9 cellular contexts compared by ENCODE assay signal in genomic region chr1:205668951-205669340, GRCh38.
DNase-seq lines count a peak whose midpoint lies in the region; ATAC-seq and TF ChIP-seq lines count a peak whose summit lies in the region.
"Had no signal": no experiment of that assay in that cellular context is flagged by ENCODE, and none has a peak within 500 bp of the region (broad histone marks: within the 10 kb centered on the region; RNA-seq: fewer than 3 reads in every experiment).

No MANE protein-coding gene starts in this region.

- H3K27ac ChIP-seq in C4-2B = peak overlapping the region; percentile 38

- ATAC-seq in GM21423 (IDR thresholded peaks at IDR 0.05; ENCODE audit: unreplicated experiment) = peak; percentile 21

- peak; percentile 38 for DNase-seq in NOMO-1 treated with DMSO at 0.1 percent for 48 hours (lab: John Stamatoyannopoulos, UW; ENCODE audit: unreplicated experiment)
- DNase-seq in islet precursor cell = peak; percentile 51
- DNase-seq in NCI-H1694 treated with DMSO at 0.1 percent for 48 hours (lab: John Stamatoyannopoulos, UW) = no peak
- no peak for DNase-seq in activated effector memory CD4-positive, alpha-beta T cell treated with anti-CD3 and anti-CD28 coated beads, Interleukin-2, amount 50 U/mL, for 16 hours
- DNase-seq in C1 segment of cervical spinal cord (lab: John Stamatoyannopoulos, UW) = no peak
- DNase-seq in DMS114 treated with DMSO at 0.1 percent for 48 hours (lab: John Stamatoyannopoulos, UW; ENCODE audit: unreplicated experiment) = no peak
- DNase-seq: MG63 had no signal

- no peak for TF ChIP-seq CTCF in C4-2B (conservative IDR thresholded peaks at IDR 0.05)

Comparison
In these comparisons a context has a peak if more than half of its experiments do, and no peak if none do; other contexts are left out.
1. DNase-seq: peak in NOMO-1 treated with DMSO at 0.1 percent for 48 hours (single experiment) and islet precursor cell (single experiment); none in NCI-H1694 treated with DMSO at 0.1 percent for 48 hours (single experiment), activated effector memory CD4-positive, alpha-beta T cell treated with anti-CD3 and anti-CD28 coated beads, Interleukin-2, amount 50 U/mL, for 16 hours (single experiment), C1 segment of cervical spinal cord (0 of 14) and DMS114 treated with DMSO at 0.1 percent for 48 hours (single experiment).